ENCODE assay signal across 20 cellular contexts in genomic region chr22:49601614-49602321, GRCh38.
"Had no signal": no experiment of that assay in that cellular context is flagged by ENCODE, and none has a peak within 500 bp of the region (broad histone marks: within the 10 kb centered on the region; RNA-seq: fewer than 3 reads in every experiment).

No MANE protein-coding gene starts in this region.

- H3K4me3 Mint-ChIP-seq: activated naive CD4-positive, alpha-beta T cell treated with anti-CD3 and anti-CD28 coated beads, Interleukin-2, amount 50 U/mL, for 24 hours; central memory CD8-positive, alpha-beta T cell; effector memory CD8-positive, alpha-beta T cell; naive B cell; T-helper 2 cell treated with Interferon-gamma antibody and Interleukin-4, amounts not matched to agents 5 μg/mL and 100 μg/mL, for 36 hours; type B pancreatic cell had no signal

- H3K27me3 ChIP-seq: colonic mucosa, heart left ventricle had no signal

- ATAC-seq: effector memory CD8-positive, alpha-beta T cell; heart left ventricle; left colon had no signal

- H3K9me3 Mint-ChIP-seq: activated naive CD4-positive, alpha-beta T cell treated with anti-CD3 and anti-CD28 coated beads, Interleukin-2, amount 50 U/mL, for 24 hours; central memory CD8-positive, alpha-beta T cell; type B pancreatic cell had no signal

- DNase-seq: activated CD4-positive, alpha-beta T cell treated with anti-CD3 and anti-CD28 coated beads for 1 hour; activated effector memory CD4-positive, alpha-beta T cell treated with anti-CD3 and anti-CD28 coated beads, Interleukin-2, amount 50 U/mL, for 16 hours; amniotic stem cell; colonic mucosa; effector memory CD8-positive, alpha-beta T cell; heart left ventricle; left colon; mesendoderm; naive B cell; stimulated activated CD4-positive, alpha-beta T cell treated with anti-CD3 and anti-CD28 coated beads, Interleukin-2, amount 100 ng/mL, for 48 hours; stimulated activated naive CD4-positive, alpha-beta T cell treated with Interleukin-2 at 50 U/mL for 16 hours; WERI-Rb-1 had no signal

- H3K36me3 ChIP-seq: breast epithelium, colonic mucosa, heart left ventricle, thoracic aorta, WERI-Rb-1 had no signal

- H3K27ac Mint-ChIP-seq: activated naive CD4-positive, alpha-beta T cell treated with anti-CD3 and anti-CD28 coated beads, Interleukin-2, amount 50 U/mL, for 24 hours; effector memory CD8-positive, alpha-beta T cell; naive B cell; T-helper 2 cell treated with Interferon-gamma antibody and Interleukin-4, amounts not matched to agents 5 μg/mL and 100 μg/mL, for 36 hours; type B pancreatic cell had no signal

- H3K4me3 ChIP-seq: breast epithelium, colonic mucosa, dorsolateral prefrontal cortex, heart left ventricle, thoracic aorta had no signal

- H3K4me1 ChIP-seq: breast epithelium, colonic mucosa, heart left ventricle had no signal

- H3K36me3 Mint-ChIP-seq: type B pancreatic cell had no signal

- H3K9me3 ChIP-seq: colonic mucosa had no signal

- H3K27me3 Mint-ChIP-seq: activated naive CD4-positive, alpha-beta T cell treated with anti-CD3 and anti-CD28 coated beads, Interleukin-2, amount 50 U/mL, for 24 hours; central memory CD8-positive, alpha-beta T cell; effector memory CD8-positive, alpha-beta T cell; naive B cell; T-cell; type B pancreatic cell had no signal

- H3K27ac ChIP-seq: breast epithelium, colonic mucosa, dorsolateral prefrontal cortex, heart left ventricle, thoracic aorta, WERI-Rb-1 had no signal

- H3K4me1 Mint-ChIP-seq: central memory CD8-positive, alpha-beta T cell; naive B cell had no signal
